Comparison of ENCODE assay signal across 1 cellular context in genomic region chr7:100493476-100494264, GRCh38.
TF ChIP-seq lines count a peak whose summit lies in the region.

No MANE protein-coding gene starts in this region.

TF ChIP-seq in K562, 482 proteins besides CTCF, POLR2A, EP300 and RAD21 (continued from another document and continues in another):
- no peak for TF ChIP-seq PRDM10 (IDR thresholded peaks at IDR 0.05; ENCODE audit: partially characterized antibody)
- TF ChIP-seq CHD1 (IDR thresholded peaks at IDR 0.05; ENCODE audit: low read length): no peak
- no peak for TF ChIP-seq TFAM (CRISPR knock-in tag; conservative IDR thresholded peaks at IDR 0.05)
- TF ChIP-seq ZNF609 (CRISPR knock-in tag; IDR thresholded peaks at IDR 0.05; ENCODE audit: borderline replicate concordance): no peak
- TF ChIP-seq NFRKB (IDR thresholded peaks at IDR 0.05; ENCODE audit: low read depth): no peak
- no peak for TF ChIP-seq ZNF57 (CRISPR knock-in tag; IDR thresholded peaks at IDR 0.05)
- TF ChIP-seq SUPT5H (IDR thresholded peaks at IDR 0.05): no peak
- TF ChIP-seq ZBTB1 (CRISPR knock-in tag; IDR thresholded peaks at IDR 0.05; ENCODE audit: borderline replicate concordance, low read depth): no peak
- TF ChIP-seq ZNF511 (CRISPR knock-in tag; IDR thresholded peaks at IDR 0.05): no peak
- no peak for TF ChIP-seq ZNF146 (CRISPR knock-in tag; IDR thresholded peaks at IDR 0.05; ENCODE audit: unreplicated experiment)
- no peak for TF ChIP-seq TGIF2 (CRISPR knock-in tag; IDR thresholded peaks at IDR 0.05)
- no peak for TF ChIP-seq BMI1 (IDR thresholded peaks at IDR 0.05; ENCODE audit: low read length)
- TF ChIP-seq ARID2 (IDR thresholded peaks at IDR 0.05): no peak
- peak; percentile 24; the same call in 1 of the 2 replicates for TF ChIP-seq CXXC5 (CRISPR knock-in tag; IDR thresholded peaks at IDR 0.05)
- no peak for TF ChIP-seq ZNF586 (CRISPR knock-in tag; conservative IDR thresholded peaks at IDR 0.05)
- TF ChIP-seq LEF1 (IDR thresholded peaks at IDR 0.05): no peak
- TF ChIP-seq U2AF1 (optimal IDR thresholded peaks at IDR 0.05; ENCODE audit: low read depth, low read length): no peak
- no peak for TF ChIP-seq BCL6 (CRISPR knock-in tag; IDR thresholded peaks at IDR 0.05)
- TF ChIP-seq HDAC1 (IDR thresholded peaks at IDR 0.05): peak in 1 of 2 experiments; percentile 25; a peak in 1 of 4 replicates
- TF ChIP-seq ZNF589 (CRISPR knock-in tag; IDR thresholded peaks at IDR 0.05; ENCODE audit: low read depth): no peak
- peak; percentile 72 to 76 for TF ChIP-seq NRF1 (conservative IDR thresholded peaks at IDR 0.05 in 1 of 2, IDR thresholded peaks at IDR 0.05 in 1 of 2)
- TF ChIP-seq ZNF165 (CRISPR knock-in tag; IDR thresholded peaks at IDR 0.05; ENCODE audit: borderline replicate concordance): no peak
- TF ChIP-seq ZBTB9 (CRISPR knock-in tag; IDR thresholded peaks at IDR 0.05): no peak
- no peak for TF ChIP-seq ZFP1 (CRISPR knock-in tag; IDR thresholded peaks at IDR 0.05)
- TF ChIP-seq PKNOX1 (IDR thresholded peaks at IDR 0.05): no peak
- peak; percentile 48; the same call in 1 of the 2 replicates for TF ChIP-seq ZBTB7A (IDR thresholded peaks at IDR 0.05; ENCODE audit: borderline replicate concordance, control insufficient read depth, low read depth, low read length)
- no peak for TF ChIP-seq JUND (IDR thresholded peaks at IDR 0.05; ENCODE audit: borderline replicate concordance, low read depth, low read length)
- TF ChIP-seq JUND (tag; IDR thresholded peaks at IDR 0.05; ENCODE audit: borderline replicate concordance, low read depth, low read length): no peak
- peak; percentile 26 for TF ChIP-seq ZFX (CRISPR knock-in tag; IDR thresholded peaks at IDR 0.05)
- TF ChIP-seq SPI1 (IDR thresholded peaks at IDR 0.05; ENCODE audit: borderline replicate concordance, low read depth, low read length): no peak
- TF ChIP-seq NFYB (IDR thresholded peaks at IDR 0.05; ENCODE audit: extremely low read depth, insufficient read length): no peak
- no peak for TF ChIP-seq TRIM24 (IDR thresholded peaks at IDR 0.05)
- no peak for TF ChIP-seq POLR2AphosphoS2 (IDR thresholded peaks at IDR 0.05; ENCODE audit: low read length)
- no peak for TF ChIP-seq CHD7 (IDR thresholded peaks at IDR 0.05; ENCODE audit: low read depth, low read length)
- peak; percentile 32 for TF ChIP-seq RBBP5 (IDR thresholded peaks at IDR 0.05; ENCODE audit: borderline replicate concordance, insufficient read depth, low read length, poor library complexity, severe bottlenecking)
- no peak for TF ChIP-seq SMAD3 (CRISPR knock-in tag; conservative IDR thresholded peaks at IDR 0.05)
- TF ChIP-seq BRF2 (IDR thresholded peaks at IDR 0.05; ENCODE audit: borderline replicate concordance, insufficient read depth, insufficient read length): no peak
- no peak for TF ChIP-seq RUNX1 (IDR thresholded peaks at IDR 0.05; ENCODE audit: low read depth)
